Comparison of ENCODE assay signal across 18 cellular contexts in the genomic region with DNA sequence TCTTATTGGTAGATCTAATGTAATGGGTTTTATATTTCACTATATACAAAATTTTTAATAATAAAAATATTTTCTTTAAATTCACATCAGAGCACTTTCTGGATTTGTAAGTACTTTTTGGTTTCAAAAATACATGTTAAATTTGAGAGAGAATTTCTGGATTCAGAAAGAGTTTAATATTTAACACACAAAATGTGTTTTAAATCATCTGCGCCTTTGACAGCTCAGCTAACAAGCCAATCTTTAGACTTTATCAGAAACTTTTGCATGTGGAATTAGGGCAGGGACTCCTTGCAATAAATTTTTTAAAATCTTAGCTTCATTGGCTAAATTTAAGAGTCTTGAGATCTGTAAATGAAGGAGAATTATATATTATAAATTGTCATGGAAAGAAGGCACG.
"Had no signal": no experiment of that assay in that cellular context is flagged by ENCODE, and none has a peak within 500 bp of the region (broad histone marks: within the 10 kb centered on the region; RNA-seq: fewer than 3 reads in every experiment).

No MANE protein-coding gene starts in this region.

- H3K4me1 ChIP-seq: sigmoid colon had no signal

- H3K27ac ChIP-seq: gastroesophageal sphincter, left ventricle myocardium inferior, neutrophil, sigmoid colon, skin epidermis had no signal

- H3K4me3 ChIP-seq: dorsolateral prefrontal cortex, gastroesophageal sphincter, left ventricle myocardium inferior, lung, sigmoid colon, skin epidermis had no signal

- DNase-seq: cortex of kidney; dorsolateral prefrontal cortex; effector CD8-positive, alpha-beta T cell; glutamatergic neuron; left cardiac atrium; left ventricle myocardium inferior; mesendoderm; naive thymus-derived CD4-positive, alpha-beta T cell; posterior cingulate gyrus; sigmoid colon; stimulated activated CD4-positive, alpha-beta T cell treated with anti-CD3 and anti-CD28 coated beads, Interleukin-12 subunit alpha, Interleukin-12 subunit beta, amount 100 ng/mL, for 4 hours; stimulated activated naive CD4-positive, alpha-beta T cell; trophoblast cell had no signal

- ATAC-seq: esophagus mucosa; gastroesophageal sphincter; left cardiac atrium; naive thymus-derived CD4-positive, alpha-beta T cell had no signal

- H3K27me3 ChIP-seq: dorsolateral prefrontal cortex, gastroesophageal sphincter, neutrophil, sigmoid colon had no signal

- H3K9me3 ChIP-seq: gastroesophageal sphincter, left ventricle myocardium inferior, neutrophil, sigmoid colon had no signal

- H3K36me3 ChIP-seq: gastroesophageal sphincter, left ventricle myocardium inferior, neutrophil, sigmoid colon had no signal
